Comparison of ENCODE assay signal across 14 cellular contexts in genomic region chr9:2267171-2267740, GRCh38.
DNase-seq lines count a peak whose midpoint lies in the region; ATAC-seq and TF ChIP-seq lines count a peak whose summit lies in the region.
"Had no signal": no experiment of that assay in that cellular context is flagged by ENCODE, and none has a peak within 500 bp of the region (broad histone marks: within the 10 kb centered on the region; RNA-seq: fewer than 3 reads in every experiment).

No MANE protein-coding gene starts in this region.

- intact Hi-C loops in left lung (cut with DNase I) (no loop called here), testis (cut with DNase I; ENCODE audit: low total_unique reads) (no loop called here)

- ATAC-seq in left lung: peak; percentile 65

- H3K27me3 Mint-ChIP-seq in chondrocyte (ENCODE audit: low read depth): peaks cover 2% of the 10 kb centered on the region
- H3K27me3 Mint-ChIP-seq: memory B cell had no signal

- H3K36me3 Mint-ChIP-seq in chondrocyte (ENCODE audit: low read depth): no peaks in the 10 kb centered on the region
- H3K36me3 Mint-ChIP-seq: activated naive CD4-positive, alpha-beta T cell treated with anti-CD3 and anti-CD28 coated beads, Interleukin-2, amount 10 ng/mL, durations not matched to agents 7 days and 5 days; memory B cell had no signal

- H3K36me3 ChIP-seq in left lung: no peaks in the 10 kb centered on the region
- no peaks in the 10 kb centered on the region for H3K36me3 ChIP-seq in testis (ENCODE audit: low read depth, missing control alignments)

- H3K4me1 Mint-ChIP-seq in chondrocyte (ENCODE audit: low read depth): peaks cover 11% of the 10 kb centered on the region
- H3K4me1 Mint-ChIP-seq: activated naive CD4-positive, alpha-beta T cell treated with anti-CD3 and anti-CD28 coated beads, Interleukin-2, amount 10 ng/mL, durations not matched to agents 7 days and 5 days had no signal

- DNase-seq in NCI-H1436 (lab: John Stamatoyannopoulos, UW) (peak; percentile 27), choroid plexus epithelial cell (ENCODE audit: low read depth) (peak; percentile 34), left lung (no peak), testis (peak; percentile 22), SW480 (ENCODE audit: low spot score) (no peak), HuH-7.5 (ENCODE audit: low spot score) (no peak), chondrocyte (ENCODE audit: low spot score) (no peak)
- DNase-seq: activated naive CD4-positive, alpha-beta T cell treated with anti-CD3 and anti-CD28 coated beads, Interleukin-2, amount 10 ng/mL, durations not matched to agents 7 days and 5 days; GOT3; NCI-H226; SK-N-SH had no signal

- no peak for TF ChIP-seq CTCF in choroid plexus epithelial cell (conservative IDR thresholded peaks at IDR 0.05; ENCODE audit: low read depth, low read length)
- TF ChIP-seq CTCF in left lung (IDR thresholded peaks at IDR 0.05): no peak
- no peak for TF ChIP-seq CTCF in testis (IDR thresholded peaks at IDR 0.05)
- no peak for TF ChIP-seq CTCF in chondrocyte (IDR thresholded peaks at IDR 0.05)

- H3K27me3 ChIP-seq in left lung (no peaks in the 10 kb centered on the region), testis (no peaks in the 10 kb centered on the region)

- H3K4me1 ChIP-seq in left lung: peaks cover 0 to 5% of the 10 kb centered on the region in 2 donors
- H3K4me1 ChIP-seq in testis: peaks cover 5% of the 10 kb centered on the region
- H3K4me1 ChIP-seq: parathyroid adenoma had no signal

- no peaks in the 10 kb centered on the region for H3K9me3 Mint-ChIP-seq in chondrocyte (ENCODE audit: low read depth)
- H3K9me3 Mint-ChIP-seq: activated naive CD4-positive, alpha-beta T cell treated with anti-CD3 and anti-CD28 coated beads, Interleukin-2, amount 10 ng/mL, durations not matched to agents 7 days and 5 days; memory B cell had no signal

- H3K4me3 ChIP-seq in choroid plexus epithelial cell (ENCODE audit: low read depth, low read length): no peak overlapping the region
- no peak overlapping the region for H3K4me3 ChIP-seq in left lung
- no peak overlapping the region for H3K4me3 ChIP-seq in testis

- H3K27ac ChIP-seq in left lung: peak overlapping the region in 1 of 2 donors; percentile 4
- H3K27ac ChIP-seq in testis: no peak overlapping the region
- H3K27ac ChIP-seq: parathyroid adenoma, VCaP had no signal

- WGBS in testis, 2 donors: 34 to 60% methylated on average over 8 of the region's 8 CpGs

- no peak for TF ChIP-seq POLR2A in testis (IDR thresholded peaks at IDR 0.05)

- H3K27ac Mint-ChIP-seq in chondrocyte (ENCODE audit: unreplicated experiment): no peak overlapping the region
- H3K27ac Mint-ChIP-seq: activated naive CD4-positive, alpha-beta T cell treated with anti-CD3 and anti-CD28 coated beads, Interleukin-2, amount 10 ng/mL, durations not matched to agents 7 days and 5 days; memory B cell had no signal

- H3K4me3 Mint-ChIP-seq in chondrocyte (ENCODE audit: unreplicated experiment): no peak overlapping the region
- H3K4me3 Mint-ChIP-seq: activated naive CD4-positive, alpha-beta T cell treated with anti-CD3 and anti-CD28 coated beads, Interleukin-2, amount 10 ng/mL, durations not matched to agents 7 days and 5 days; memory B cell had no signal

- H3K9me3 ChIP-seq in left lung: no peaks in the 10 kb centered on the region
- H3K9me3 ChIP-seq in testis: no peaks in the 10 kb centered on the region
- H3K9me3 ChIP-seq: SK-N-SH had no signal

Comparison
In these comparisons a context has a peak if more than half of its experiments do, and no peak if none do; other contexts are left out.
1. DNase-seq: peak in NCI-H1436 (single experiment), choroid plexus epithelial cell (single experiment) and testis (single experiment); none in left lung (0 of 2), SW480 (single experiment), HuH-7.5 (single experiment) and chondrocyte (single experiment).